ENCODE assay signal across 13 cellular contexts in genomic region chr7:85215098-85215497, GRCh38. TPM values are rescaled to one million over a fixed set of nuclear protein-coding genes. Genes with fewer than 3 reads are reported as not detected.
DNase-seq lines count a peak whose midpoint lies in the region; ATAC-seq and FAIRE-seq lines count a peak whose summit lies in the region.
"Had no signal": no experiment of that assay in that cellular context is flagged by ENCODE, and none has a peak within 500 bp of the region (broad histone marks: within the 10 kb centered on the region; RNA-seq: fewer than 3 reads in every experiment).

No MANE protein-coding gene starts in this region.

- no peak for DNase-seq in NCI-H82 (lab: John Stamatoyannopoulos, UW)
- DNase-seq in urothelium cell line (ENCODE audit: low spot score), result no peak
- no peak for DNase-seq in NCI-H510A treated with DMSO at 0.1 percent for 48 hours (lab: John Stamatoyannopoulos, UW)
- DNase-seq in A172 (ENCODE audit: low spot score), result no peak
- DNase-seq: activated CD4-positive, alpha-beta T cell treated with anti-CD3 and anti-CD28 coated beads, Interleukin-2, amount 50 U/mL, for 48 hours; aorta had no signal

- no peak for FAIRE-seq in urothelium cell line (lab: Jason Lieb, UNC)
- FAIRE-seq: GM18507 had no signal

- ATAC-seq in GM18909 (IDR thresholded peaks at IDR 0.05; ENCODE audit: poor library complexity, unreplicated experiment), result peak; percentile 88
- ATAC-seq in GM21723 (IDR thresholded peaks at IDR 0.05; ENCODE audit: unreplicated experiment), result peak; percentile 90
- peak; percentile 86 for ATAC-seq in HG03045 (IDR thresholded peaks at IDR 0.05; ENCODE audit: unreplicated experiment)
- ATAC-seq in HG03575 (IDR thresholded peaks at IDR 0.05; ENCODE audit: extremely low read depth, insufficient number of reproducible peaks, low FRiP score, unreplicated experiment), result peak; percentile 98
- ATAC-seq: activated T-helper 17 cell treated with anti-CD3 and anti-CD28 coated beads, Interleukin-2, amount 50 U/mL, for 72 hours; Right ventricle myocardium inferior had no signal

RNA-seq across cellular contexts. Expression of gene SEMA3D, which starts 28.2 kb away (rescaled TPM):
- 3.3 and 3.4 TPM in 2 replicates for total RNA-seq in A172 (2014; rRNA removed; shearing (Covaris generic))
- total RNA-seq: activated T-helper 17 cell treated with anti-CD3 and anti-CD28 coated beads, Interleukin-2, amount 50 U/mL, for 72 hours had no signal
